In genomic region chr10:63886281-63887025, GRCh38 we compare ENCODE assay signal across 1 cellular context.
TF ChIP-seq lines count a peak whose summit lies in the region.

No MANE protein-coding gene starts in this region.

TF ChIP-seq in HCT116, 20 proteins besides CTCF, POLR2A, EP300 and RAD21 (continued from another document):
- TF ChIP-seq SRF (IDR thresholded peaks at IDR 0.05; ENCODE audit: low read depth) (no peak), SP1 (IDR thresholded peaks at IDR 0.05; ENCODE audit: low read depth) (no peak), EZH2phosphoT487 (IDR thresholded peaks at IDR 0.05; ENCODE audit: borderline replicate concordance) (no peak), POLR2AphosphoS5 (IDR thresholded peaks at IDR 0.05; ENCODE audit: low read depth, low read length) (no peak), FOSL1 (IDR thresholded peaks at IDR 0.05; ENCODE audit: low read depth) (no peak), JUND (IDR thresholded peaks at IDR 0.05) (no peak)
